In genomic region chr1:150555198-150555970, GRCh38 we compare ENCODE assay signal across 39 cellular contexts. TPM values are rescaled to one million over a fixed set of nuclear protein-coding genes. Genes with fewer than 3 reads are reported as not detected.
DNase-seq lines count a peak whose midpoint lies in the region; ATAC-seq, FAIRE-seq and TF ChIP-seq lines count a peak whose summit lies in the region.
"Had no signal": no experiment of that assay in that cellular context is flagged by ENCODE, and none has a peak within 500 bp of the region (broad histone marks: within the 10 kb centered on the region; RNA-seq: fewer than 3 reads in every experiment).

No MANE protein-coding gene starts in this region.

- peaks cover 20% of the 10 kb centered on the region; the same call in 1 of the 2 replicates for H3K4me1 ChIP-seq in GM23338 (ENCODE audit: insufficient read depth)
- peaks cover 34% of the 10 kb centered on the region for H3K4me1 ChIP-seq in endothelial cell of umbilical vein (ENCODE audit: control insufficient read depth, extremely low read depth, insufficient read depth, low read length)
- H3K4me1 ChIP-seq in trophoblast cell (ENCODE audit: control insufficient read depth in 1 of 2, insufficient read depth in 2 of 2, low read length in 2 of 2) = peaks cover 40 to 41% of the 10 kb centered on the region in 2 experiments
- peaks cover 67% of the 10 kb centered on the region for H3K4me1 ChIP-seq in suprapubic skin
- H3K4me1 ChIP-seq: foreskin keratinocyte had no signal

- DNase-seq in GM23338 (ENCODE audit: low spot score) (no peak), WTC11 (ENCODE audit: low spot score) (no peak), endothelial cell of umbilical vein (ENCODE audit: low read depth, low spot score) (no peak), trophoblast cell (no peak), suprapubic skin (ENCODE audit: low spot score in 2 of 2) (no peak)
- DNase-seq in activated T-cell treated with anti-CD3 and anti-CD28 coated beads, Interleukin-2, amount 50 U/mL, for 1 hour = no peak
- DNase-seq: activated CD4-positive, alpha-beta T cell treated with anti-CD3 and anti-CD28 coated beads for 4 hours; activated effector memory CD4-positive, alpha-beta T cell treated with anti-CD3 and anti-CD28 coated beads, Interleukin-2, amount 50 U/mL, for 16 hours; anterior cingulate cortex; colonic mucosa; DMS153; esophagus squamous epithelium; foreskin keratinocyte; head of caudate nucleus; MV-4-11; NCI-H1436; NCI-H2081 treated with DMSO at 0.1 percent for 48 hours; NCI-H2227 treated with DMSO at 0.1 percent for 48 hours; NCI-H526 treated with DMSO at 0.1 percent for 48 hours; retina; SHP77; stimulated activated CD4-positive, alpha-beta T cell treated with anti-CD3 and anti-CD28 coated beads, Interleukin-2, amount 100 ng/mL, for 24 hours; stimulated activated naive CD8-positive, alpha-beta T cell treated with anti-CD3 and anti-CD28 coated beads, Interleukin-15, amount 100 ng/mL, for 72 hours; T-helper 2 cell; thyroid gland had no signal

- no peak overlapping the region for H2AFZ ChIP-seq in GM23338
- no peak overlapping the region for H2AFZ ChIP-seq in endothelial cell of umbilical vein (ENCODE audit: low read depth, low read length)
- H2AFZ ChIP-seq in trophoblast cell (ENCODE audit: insufficient read depth, low read length, poor library complexity) = no peak overlapping the region
- H2AFZ ChIP-seq: parathyroid adenoma had no signal

- CTCF ChIA-PET in WTC11 (lab: Charles Lee) = interaction anchor here (7.9 to 8.2 kb wide), 2 partner anchors 20 kb away, joined by 124 to 144 read pairs; no protein-coding TSS in a partner anchor
- CTCF ChIA-PET in endothelial cell of umbilical vein (lab: Charles Lee) = no interaction called here

- no peaks in the 10 kb centered on the region for H3K79me2 ChIP-seq in GM23338 (replicated peaks; ENCODE audit: insufficient read depth)
- peaks cover 4% of the 10 kb centered on the region for H3K79me2 ChIP-seq in endothelial cell of umbilical vein (ENCODE audit: control insufficient read depth, insufficient read depth, low read length)
- H3K79me2 ChIP-seq in trophoblast cell (ENCODE audit: control insufficient read depth, insufficient read depth, low read length, poor library complexity) = no peaks in the 10 kb centered on the region
- H3K79me2 ChIP-seq: parathyroid adenoma had no signal

- intact Hi-C loops in endothelial cell of umbilical vein (cut with micrococcal nuclease) = no loop called here

- FAIRE-seq in endothelial cell of umbilical vein (lab: Jason Lieb, UNC) = no peak
- FAIRE-seq: GM12892, keratinocyte had no signal

- H3K4me2 ChIP-seq in GM23338 = no peak overlapping the region
- no peak overlapping the region for H3K4me2 ChIP-seq in endothelial cell of umbilical vein (ENCODE audit: insufficient read depth, low read length)
- no peak overlapping the region for H3K4me2 ChIP-seq in trophoblast cell (ENCODE audit: low read length)
- H3K4me2 ChIP-seq: smooth muscle cell had no signal

- H4K20me1 ChIP-seq in GM23338 (replicated peaks; ENCODE audit: insufficient read depth) (no peaks in the 10 kb centered on the region), endothelial cell of umbilical vein (replicated peaks; ENCODE audit: control insufficient read depth, extremely low read depth, insufficient read depth, low read length) (no peaks in the 10 kb centered on the region)

- H4K91ac ChIP-seq in trophoblast cell (ENCODE audit: low read depth, low read length) = no peak overlapping the region

- TF ChIP-seq CTCF in GM23338 (conservative IDR thresholded peaks at IDR 0.05; ENCODE audit: low read depth in 2 of 2) (no peak), WTC11 (IDR thresholded peaks at IDR 0.05) (no peak), endothelial cell of umbilical vein (IDR thresholded peaks at IDR 0.05; ENCODE audit: extremely low read depth in 1 of 2, insufficient read depth in 1 of 2, low read depth in 1 of 2, low read length in 2 of 2) (no peak), suprapubic skin (IDR thresholded peaks at IDR 0.05) (no peak)

- H3K14ac ChIP-seq in trophoblast cell (ENCODE audit: low read length) = no peak overlapping the region

- no peak overlapping the region for H4K12ac ChIP-seq in trophoblast cell (ENCODE audit: low read depth, low read length)

- H3K4me1 Mint-ChIP-seq in GM23338 = peaks cover 33% of the 10 kb centered on the region
- peaks cover 31% of the 10 kb centered on the region for H3K4me1 Mint-ChIP-seq in WTC11

- no peak overlapping the region for H2BK120ac ChIP-seq in trophoblast cell (ENCODE audit: insufficient read depth, low read length, poor library complexity)

- H3K36me3 Mint-ChIP-seq in GM23338 (ENCODE audit: low read depth) (no peaks in the 10 kb centered on the region), WTC11 (peaks cover 4% of the 10 kb centered on the region; the same call in 1 of the 2 replicates)
- H3K36me3 Mint-ChIP-seq: naive thymus-derived CD8-positive, alpha-beta T cell had no signal

- H3K23ac ChIP-seq in trophoblast cell (ENCODE audit: low read length) = peak overlapping the region; percentile 99

- H3K27me3 ChIP-seq in GM23338 (ENCODE audit: insufficient read depth) (no peaks in the 10 kb centered on the region), endothelial cell of umbilical vein (ENCODE audit: control insufficient read depth in 2 of 2, insufficient read depth in 2 of 2, low read length in 2 of 2) (no peaks in the 10 kb centered on the region), trophoblast cell (ENCODE audit: insufficient read depth, low read length) (no peaks in the 10 kb centered on the region), suprapubic skin (no peaks in the 10 kb centered on the region)
- H3K27me3 ChIP-seq: cardiac muscle cell, colonic mucosa, esophagus squamous epithelium, foreskin keratinocyte, thyroid gland had no signal

- no peaks in the 10 kb centered on the region for H3K9me2 ChIP-seq in GM23338 (ENCODE audit: insufficient read depth)

- no peaks in the 10 kb centered on the region; the same call in 1 of the 2 replicates for H3F3A ChIP-seq in GM23338 (replicated peaks; ENCODE audit: low read depth)

- H3K4ac ChIP-seq in trophoblast cell (ENCODE audit: low read depth, low read length) = no peak overlapping the region

- H4K8ac ChIP-seq in trophoblast cell (ENCODE audit: low read depth, low read length) = no peak overlapping the region

- H3K27ac Mint-ChIP-seq in GM23338 = no peak overlapping the region
- peak overlapping the region; percentile 93 for H3K27ac Mint-ChIP-seq in WTC11
- H3K27ac Mint-ChIP-seq: activated naive CD8-positive, alpha-beta T cell had no signal

- H3K4me3 Mint-ChIP-seq in GM23338 = no peak overlapping the region
- no peak overlapping the region for H3K4me3 Mint-ChIP-seq in WTC11
- H3K4me3 Mint-ChIP-seq: activated naive CD8-positive, alpha-beta T cell; naive thymus-derived CD8-positive, alpha-beta T cell; stimulated activated naive CD8-positive, alpha-beta T cell treated with anti-CD3 and anti-CD28 coated beads, Interleukin-15, amount 100 ng/mL, for 72 hours had no signal

- TF ChIP-seq POLR2A in endothelial cell of umbilical vein (IDR thresholded peaks at IDR 0.05; ENCODE audit: low read depth, low read length) = peak; percentile 34
- no peak for TF ChIP-seq POLR2A in suprapubic skin (IDR thresholded peaks at IDR 0.05)

- no peak overlapping the region for H2BK5ac ChIP-seq in trophoblast cell (ENCODE audit: low read depth, low read length, poor library complexity)

- H3K27me3 Mint-ChIP-seq in GM23338 (ENCODE audit: insufficient read depth, low read depth, poor library complexity) (peaks cover 10% of the 10 kb centered on the region), WTC11 (ENCODE audit: low read depth) (peaks cover 13% of the 10 kb centered on the region)

- no peak overlapping the region for H3K4me3 ChIP-seq in GM23338
- no peak overlapping the region for H3K4me3 ChIP-seq in endothelial cell of umbilical vein (replicated peaks in 1 of 3; ENCODE audit: insufficient read depth in 1 of 3, low read depth in 1 of 3, low read length in 3 of 3)
- H3K4me3 ChIP-seq in trophoblast cell (ENCODE audit: low read depth, low read length) = peak overlapping the region; percentile 64
- H3K4me3 ChIP-seq in suprapubic skin = no peak overlapping the region
- H3K4me3 ChIP-seq: cardiac muscle cell, colonic mucosa, esophagus squamous epithelium, HAP-1, smooth muscle cell, thyroid gland had no signal

- TF ChIP-seq EP300 in suprapubic skin (IDR thresholded peaks at IDR 0.05) = no peak

- no peaks in the 10 kb centered on the region for H3K9me1 ChIP-seq in endothelial cell of umbilical vein (replicated peaks; ENCODE audit: control insufficient read depth, extremely low read depth, insufficient read depth, low read length)

- ATAC-seq in GM23338 (no peak), WTC11 (no peak), HG02678 (IDR thresholded peaks at IDR 0.05; ENCODE audit: unreplicated experiment) (no peak)
- ATAC-seq: foreskin keratinocyte; naive thymus-derived CD8-positive, alpha-beta T cell; stimulated activated naive CD8-positive, alpha-beta T cell treated with anti-CD3 and anti-CD28 coated beads, Interleukin-15, amount 100 ng/mL, for 72 hours had no signal

- no peak overlapping the region for H2BK12ac ChIP-seq in trophoblast cell (ENCODE audit: low read length)

- no peak overlapping the region for H2AK5ac ChIP-seq in trophoblast cell (ENCODE audit: low read length)

- H3K27ac ChIP-seq in GM23338 (ENCODE audit: low read depth) (0 out of 2 replicates have a peak overlapping the region, but pooled peaks have one; percentile 72), endothelial cell of umbilical vein (ENCODE audit: insufficient read depth, low read depth, low read length) (no peak overlapping the region), trophoblast cell (ENCODE audit: low read depth, low read length) (no peak overlapping the region), suprapubic skin (no peak overlapping the region)
- H3K27ac ChIP-seq: cardiac muscle cell, colonic mucosa, foreskin keratinocyte, parathyroid adenoma, thyroid gland had no signal

- dilution Hi-C loops in endothelial cell of umbilical vein (cut with MboI; ENCODE audit: extremely low pct_ligation_motif_present, low sequenced_read_pairs) = no loop called here

- H3K18ac ChIP-seq in trophoblast cell (ENCODE audit: low read length) = no peak overlapping the region

- POLR2A ChIA-PET in WTC11 (lab: Charles Lee) = no interaction called here
- POLR2A ChIA-PET in endothelial cell of umbilical vein (lab: Charles Lee) = interaction anchor here (0.7 kb wide), 1 partner anchor 22 kb away, joined by 3 read pairs; no protein-coding TSS in a partner anchor

- peaks cover 24% of the 10 kb centered on the region for H3K79me1 ChIP-seq in trophoblast cell (ENCODE audit: low read length)

- no peak overlapping the region for H3K9ac ChIP-seq in endothelial cell of umbilical vein (replicated peaks; ENCODE audit: extremely low read depth, insufficient read depth, low read length)
- H3K9ac ChIP-seq in trophoblast cell (ENCODE audit: low read length) = peak overlapping the region; percentile 67
- H3K9ac ChIP-seq: parathyroid adenoma had no signal

- H3K36me3 ChIP-seq in GM23338 (ENCODE audit: insufficient read depth) (no peaks in the 10 kb centered on the region), endothelial cell of umbilical vein (ENCODE audit: control insufficient read depth in 2 of 2, extremely low read depth in 1 of 2, insufficient read depth in 2 of 2, low read length in 2 of 2) (peaks cover 0 to 4% of the 10 kb centered on the region in 2 experiments), trophoblast cell (ENCODE audit: control insufficient read depth in 1 of 2, insufficient read depth in 2 of 2, low read length in 2 of 2) (peaks cover 25 to 29% of the 10 kb centered on the region in 2 experiments), suprapubic skin (peaks cover 32% of the 10 kb centered on the region)
- H3K36me3 ChIP-seq: cardiac muscle cell, colonic mucosa, HAP-1, thyroid gland had no signal

- whole genome bisulfite sequencing in trophoblast cell (ENCODE audit: extremely low coverage, insufficient coverage, insufficient read length) = no CpG with 5 or more reads among the region's 19 CpGs
- WGBS in suprapubic skin = 93% methylated on average over 15 of the region's 19 CpGs

- no TSS peak for BruUV-seq in endothelial cell of umbilical vein (replicated peaks; lab: Mats Ljungman, UMichigan)

- no peaks in the 10 kb centered on the region for H3K9me3 ChIP-seq in endothelial cell of umbilical vein (replicated peaks; ENCODE audit: control insufficient read depth, insufficient read depth, low read length)
- H3K9me3 ChIP-seq in trophoblast cell (ENCODE audit: insufficient read depth, low read depth, low read length) = peaks cover 3% of the 10 kb centered on the region
- no peaks in the 10 kb centered on the region for H3K9me3 ChIP-seq in suprapubic skin
- H3K9me3 ChIP-seq: colonic mucosa, esophagus squamous epithelium, HAP-1, thyroid gland had no signal

- H3K9me3 Mint-ChIP-seq in GM23338 = no peaks in the 10 kb centered on the region
- no peaks in the 10 kb centered on the region for H3K9me3 Mint-ChIP-seq in WTC11
- H3K9me3 Mint-ChIP-seq: naive thymus-derived CD8-positive, alpha-beta T cell; stimulated activated naive CD8-positive, alpha-beta T cell treated with anti-CD3 and anti-CD28 coated beads, Interleukin-15, amount 100 ng/mL, for 72 hours had no signal

RNA-seq across cellular contexts. Expression of gene ADAMTSL4, which starts 6.2 kb away (rescaled TPM):
- total RNA-seq in GM23338 (2014; rRNA removed; shearing (Covaris generic)) = 3.6 and 5.3 TPM in 2 replicates
- polyA plus RNA-seq in GM23338 (2016; fragmentation: Nextera tagmentation; extraction: Ambion mirVana) (4.6 and 5.8 TPM in 2 replicates), endothelial cell of umbilical vein (0.96 and 1.0 TPM in 2 replicates)
- total RNA-seq in WTC11 (2021) (6.6 to 14.7 TPM (median 14.1 TPM) in 3 replicates), endothelial cell of umbilical vein (0.37 and 0.73 TPM in 2 replicates), suprapubic skin (10 to 100 TPM in 3 of 4 donors, 1 to 10 TPM in 1; 7.2 to 22.7 (median 18.0) TPM)
- 0.67 and 0.75 TPM in 2 replicates for polyA plus RNA-seq in endothelial cell of umbilical vein (2011; cell fraction: cytosol; rRNA removed)
- 0.63 and 0.74 TPM in 2 replicates for polyA plus RNA-seq in endothelial cell of umbilical vein (2011; cell fraction: nucleus; rRNA removed)
- 3.0 and 3.6 TPM in 2 replicates for polyA plus RNA-seq in endothelial cell of umbilical vein (2012)
- 2.5 and 4.0 TPM in 2 replicates for polyA minus RNA-seq in endothelial cell of umbilical vein
- polyA minus RNA-seq in endothelial cell of umbilical vein (2011; cell fraction: cytosol; rRNA and poly(A)+ RNA removed) = 2.8 TPM
- 0.58 TPM in 1 of 2 replicates, not detected in the other for polyA minus RNA-seq in endothelial cell of umbilical vein (2011; cell fraction: nucleus; rRNA and poly(A)+ RNA removed)
- 33.2 and 33.6 TPM in 2 replicates for polyA plus RNA-seq in trophoblast cell (2013)
- total RNA-seq: activated CD8-positive, alpha-beta memory T cell treated with anti-CD3 and anti-CD28 coated beads for 36 hours had no signal

RNA-seq across cellular contexts. Expression of gene MCL1, which starts 24.0 kb away (rescaled TPM):
- 237 and 244 TPM in 2 replicates for total RNA-seq in GM23338 (2014; rRNA removed; shearing (Covaris generic))
- polyA plus RNA-seq in GM23338 (2016; fragmentation: Nextera tagmentation; extraction: Ambion mirVana) (46.7 and 55.3 TPM in 2 replicates), endothelial cell of umbilical vein (63.9 and 87.3 TPM in 2 replicates)
- total RNA-seq in WTC11 (2021) (191 to 212 TPM (median 204 TPM) in 3 replicates), endothelial cell of umbilical vein (186 and 212 TPM in 2 replicates), suprapubic skin (100 to 1,000 TPM; 211 to 307 (median 270) TPM)
- polyA plus RNA-seq in endothelial cell of umbilical vein (2011; cell fraction: cytosol; rRNA removed) = 71.3 and 83.7 TPM in 2 replicates
- 334 and 381 TPM in 2 replicates for polyA plus RNA-seq in endothelial cell of umbilical vein (2011; cell fraction: nucleus; rRNA removed)
- 120 and 171 TPM in 2 replicates for polyA plus RNA-seq in endothelial cell of umbilical vein (2012)
- polyA minus RNA-seq in endothelial cell of umbilical vein = 129 and 158 TPM in 2 replicates
- 105 TPM for polyA minus RNA-seq in endothelial cell of umbilical vein (2011; cell fraction: cytosol; rRNA and poly(A)+ RNA removed)
- 263 and 290 TPM in 2 replicates for polyA minus RNA-seq in endothelial cell of umbilical vein (2011; cell fraction: nucleus; rRNA and poly(A)+ RNA removed)
- 119 and 120 TPM in 2 replicates for polyA plus RNA-seq in trophoblast cell (2013)

RNA-seq across cellular contexts. Expression of gene FALEC, which starts 39.8 kb away (rescaled TPM):
- not detected in 2 replicates for total RNA-seq in GM23338 (2014; rRNA removed; shearing (Covaris generic))
- 1.7 and 2.6 TPM in 2 replicates for polyA plus RNA-seq in GM23338 (2016; fragmentation: Nextera tagmentation; extraction: Ambion mirVana)
- total RNA-seq in WTC11 (2021) = 0.71 to 1.2 TPM (median 1.0 TPM) in 3 replicates
- total RNA-seq in endothelial cell of umbilical vein = not detected in 2 replicates
- not detected in 2 replicates for polyA plus RNA-seq in endothelial cell of umbilical vein
- polyA plus RNA-seq in endothelial cell of umbilical vein (2011; cell fraction: cytosol; rRNA removed) = not detected in 2 replicates
- polyA plus RNA-seq in endothelial cell of umbilical vein (2011; cell fraction: nucleus; rRNA removed) = not detected in 2 replicates
- polyA plus RNA-seq in endothelial cell of umbilical vein (2012) = not detected in 2 replicates
- polyA minus RNA-seq in endothelial cell of umbilical vein = 0.42 TPM in 1 of 2 replicates, not detected in the other
- not detected for polyA minus RNA-seq in endothelial cell of umbilical vein (2011; cell fraction: cytosol; rRNA and poly(A)+ RNA removed)
- polyA minus RNA-seq in endothelial cell of umbilical vein (2011; cell fraction: nucleus; rRNA and poly(A)+ RNA removed) = not detected in 2 replicates
- 0.14 TPM in 1 of 2 replicates, not detected in the other for polyA plus RNA-seq in trophoblast cell (2013)
- total RNA-seq in suprapubic skin = not detected
- total RNA-seq: colonic mucosa, foreskin keratinocyte, LHCN-M2, mononuclear cell, smooth muscle cell, thyroid gland had no signal
- polyA plus RNA-seq: AG04450, BJ had no signal

RNA-seq across cellular contexts. Expression of gene ECM1, which starts 47.5 kb away (rescaled TPM):
- 0.43 and 1.1 TPM in 2 replicates for total RNA-seq in GM23338 (2014; rRNA removed; shearing (Covaris generic))
- polyA plus RNA-seq in GM23338 (2016; fragmentation: Nextera tagmentation; extraction: Ambion mirVana) (0.30 and 0.74 TPM in 2 replicates), endothelial cell of umbilical vein (16.6 and 20.5 TPM in 2 replicates)
- total RNA-seq in WTC11 (2021) (0.69 to 1.6 TPM (median 0.76 TPM) in 3 replicates), endothelial cell of umbilical vein (7.2 and 7.3 TPM in 2 replicates), suprapubic skin (10 to 100 TPM; 20.8 to 60.7 (median 44.1) TPM)
- 8.3 and 10.8 TPM in 2 replicates for polyA plus RNA-seq in endothelial cell of umbilical vein (2011; cell fraction: cytosol; rRNA removed)
- polyA plus RNA-seq in endothelial cell of umbilical vein (2011; cell fraction: nucleus; rRNA removed) = 12.9 and 14.6 TPM in 2 replicates
- 8.8 and 12.4 TPM in 2 replicates for polyA plus RNA-seq in endothelial cell of umbilical vein (2012)
- polyA minus RNA-seq in endothelial cell of umbilical vein = 7.0 and 10.2 TPM in 2 replicates
- polyA minus RNA-seq in endothelial cell of umbilical vein (2011; cell fraction: cytosol; rRNA and poly(A)+ RNA removed) = 3.7 TPM
- polyA minus RNA-seq in endothelial cell of umbilical vein (2011; cell fraction: nucleus; rRNA and poly(A)+ RNA removed) = 2.5 and 2.9 TPM in 2 replicates
- 10.8 and 11.8 TPM in 2 replicates for polyA plus RNA-seq in trophoblast cell (2013)
